ENCODE assay signal across 32 cellular contexts in the genomic region with DNA sequence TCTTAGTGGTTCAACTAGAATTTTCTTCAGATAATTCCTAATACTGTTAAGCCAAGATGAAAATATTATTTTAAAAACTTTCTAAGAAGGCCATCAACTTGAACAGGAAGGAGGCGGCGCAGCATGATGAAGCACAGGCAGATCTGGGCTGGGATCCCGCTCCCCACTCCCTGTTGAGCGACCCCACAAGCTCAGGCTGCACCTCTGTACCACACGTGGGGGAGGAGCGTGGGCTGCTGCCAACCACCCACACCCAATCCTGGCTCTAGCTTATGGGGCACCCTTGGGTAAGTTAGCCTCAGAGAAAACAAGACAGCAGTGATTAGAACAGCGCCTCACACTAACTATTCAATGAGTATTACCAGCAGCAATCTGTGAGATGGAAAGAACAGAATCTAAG. TPM values are rescaled to one million over a fixed set of nuclear protein-coding genes. Genes with fewer than 3 reads are reported as not detected.
A peak's percentile ranks its signal among the peaks of the same experiment; 100 is the strongest.
DNase-seq lines count a peak whose midpoint lies in the region; ATAC-seq, FAIRE-seq and TF ChIP-seq lines count a peak whose summit lies in the region.
"Had no signal": no experiment of that assay in that cellular context is flagged by ENCODE, and none has a peak within 500 bp of the region (broad histone marks: within the 10 kb centered on the region; RNA-seq: fewer than 3 reads in every experiment).

No MANE protein-coding gene starts in this region.

- no peaks in the 10 kb centered on the region for H3K9me3 Mint-ChIP-seq in osteocyte (ENCODE audit: unreplicated experiment)
- H3K9me3 Mint-ChIP-seq: effector memory CD8-positive, alpha-beta T cell had no signal

- H3K27me3 ChIP-seq in breast epithelium: no peaks in the 10 kb centered on the region
- H3K27me3 ChIP-seq: gastrocnemius medialis, tibial nerve had no signal

- peaks cover 32% of the 10 kb centered on the region for H3K36me3 Mint-ChIP-seq in osteocyte (ENCODE audit: unreplicated experiment)

- intact Hi-C loops in breast epithelium (cut with DNase I; ENCODE audit: low total_unique reads): loop anchor here (5.0 to 10.0 kb wide), 2 partner anchors 114 to 1641 kb away; partner anchors contain the start of gene CRY1

- peaks cover 14% of the 10 kb centered on the region for H3K4me1 ChIP-seq in A549
- peaks cover 7% of the 10 kb centered on the region; the same call in 1 of the 2 replicates for H3K4me1 ChIP-seq in HEK293 (ENCODE audit: control insufficient read depth, insufficient read depth, low read length)
- peaks cover 5% of the 10 kb centered on the region in 2 donors for H3K4me1 ChIP-seq in breast epithelium

- H3K27me3 Mint-ChIP-seq in osteocyte (ENCODE audit: unreplicated experiment): no peaks in the 10 kb centered on the region
- H3K27me3 Mint-ChIP-seq: effector memory CD8-positive, alpha-beta T cell; naive B cell had no signal

- TF ChIP-seq POLR2A in A549 (IDR thresholded peaks at IDR 0.05; ENCODE audit: low read length) (no peak), breast epithelium (IDR thresholded peaks at IDR 0.05) (no peak)

- no peak overlapping the region for H3K27ac ChIP-seq in A549
- H3K27ac ChIP-seq in HEK293 (ENCODE audit: extremely low read depth, low read depth, low read length): no peak overlapping the region
- H3K27ac ChIP-seq in breast epithelium: peak overlapping the region; percentile 57 to 73
- H3K27ac ChIP-seq: C4-2B, gastrocnemius medialis, psoas muscle, VCaP had no signal

- DNase-seq in A549 (ENCODE audit: low read depth in 1 of 2, low spot score in 1 of 2) (no peak), breast epithelium (ENCODE audit: low spot score in 2 of 2) (no peak), osteocyte (ENCODE audit: extremely low spot score, unreplicated experiment) (no peak), C1 segment of cervical spinal cord (lab: John Stamatoyannopoulos, UW) (no peak), T-helper 1 cell (no peak)
- DNase-seq: activated CD4-positive, alpha-beta T cell treated with anti-CD3 and anti-CD28 coated beads for 48 hours; activated naive CD4-positive, alpha-beta T cell; activated T-cell treated with anti-CD3 and anti-CD28 coated beads, Interleukin-2, amount 50 U/mL, for 4 hours; Calu3; cortex of kidney; effector memory CD8-positive, alpha-beta T cell; gastrocnemius medialis; HCEC 1CT; hippocampal formation; KG1; mesendoderm; MM.1S; naive B cell; NCI-H1417 treated with DMSO at 0.1 percent for 48 hours; nucleus accumbens; psoas muscle; RPMI8226; small intestine; stimulated activated CD4-positive, alpha-beta T cell treated with anti-CD3 and anti-CD28 coated beads, Interleukin-1b, Interleukin-23, amount 100 ng/mL, for 48 hours had no signal

- CTCF ChIA-PET in A549 (lab: Yijun Ruan, JAX): interaction anchor here (1.1 to 3.4 kb wide), 2 partner anchors 11 to 16 kb away, joined by 3 to 8 read pairs; no protein-coding TSS in a partner anchor
- CTCF ChIA-PET in HEK293 (lab: Yijun Ruan, JAX): interaction anchor here (1.3 kb wide), 1 partner anchor 111 kb away, joined by 4 read pairs; no protein-coding TSS in a partner anchor

- H3K9me3 ChIP-seq in A549 (no peaks in the 10 kb centered on the region), HEK293 (ENCODE audit: control insufficient read depth, insufficient read depth, low read depth, low read length) (no peaks in the 10 kb centered on the region), breast epithelium (no peaks in the 10 kb centered on the region)
- H3K9me3 ChIP-seq: gastrocnemius medialis, psoas muscle, tibial nerve had no signal

- FAIRE-seq in A549 (lab: Jason Lieb, UNC): no peak
- FAIRE-seq: bronchial epithelial cell, GM18507, small intestine had no signal

- H3K36me3 ChIP-seq in HEK293 (ENCODE audit: control insufficient read depth in 2 of 2, insufficient read depth in 1 of 2, low read length in 2 of 2): peaks cover 11 to 35% of the 10 kb centered on the region in 2 experiments
- H3K36me3 ChIP-seq in breast epithelium: no peaks in the 10 kb centered on the region

- no peak for TF ChIP-seq CTCF in A549 (IDR thresholded peaks at IDR 0.05)
- no peak for TF ChIP-seq CTCF in HEK293 (tag by site-specific recombination; IDR thresholded peaks at IDR 0.05)
- TF ChIP-seq CTCF in breast epithelium (IDR thresholded peaks at IDR 0.05): no peak
- TF ChIP-seq CTCF in osteocyte (IDR thresholded peaks at IDR 0.05): no peak

- POLR2A ChIA-PET in A549 (lab: Yijun Ruan, JAX): no interaction called here
- POLR2A ChIA-PET in HEK293 (lab: Yijun Ruan, JAX): interaction anchor here (0.9 kb wide), 1 partner anchor 25 kb away, joined by 4 read pairs; the partner anchor contains the start of gene TMEM263

- H3K4me1 Mint-ChIP-seq in osteocyte (ENCODE audit: unreplicated experiment): peaks cover 36% of the 10 kb centered on the region

- H3K4me3 ChIP-seq in A549 (no peak overlapping the region), HEK293 (ENCODE audit: low read depth, low read length) (no peak overlapping the region), breast epithelium (no peak overlapping the region)
- H3K4me3 ChIP-seq: gastrocnemius medialis, psoas muscle, tibial nerve had no signal

- no peak overlapping the region for H3K4me2 ChIP-seq in A549

- 91% methylated on average over 7 of the region's 7 CpGs for WGBS in A549 (ENCODE audit: missing lambda C conversion rate)

- ATAC-seq in A549 (peak; percentile 24 to 44; a peak in 2 of 6 replicates), GM19324 (IDR thresholded peaks at IDR 0.05; ENCODE audit: low FRiP score, unreplicated experiment) (no peak)
- ATAC-seq: activated T-cell treated with anti-CD3 and anti-CD28 coated beads, Interleukin-2, amount 50 U/mL, for 4 hours; effector memory CD8-positive, alpha-beta T cell; esophagus mucosa; gastrocnemius medialis; psoas muscle had no signal

- TF ChIP-seq RAD21 in A549 (conservative IDR thresholded peaks at IDR 0.05 in 1 of 2, IDR thresholded peaks at IDR 0.05 in 1 of 2): no peak

- TF ChIP-seq EP300 in A549 (IDR thresholded peaks at IDR 0.05): no peak

- H3K4me3 Mint-ChIP-seq in osteocyte (ENCODE audit: unreplicated experiment): no peak overlapping the region
- H3K4me3 Mint-ChIP-seq: activated T-cell treated with anti-CD3 and anti-CD28 coated beads, Interleukin-2, amount 50 U/mL, for 4 hours; effector memory CD8-positive, alpha-beta T cell; naive B cell had no signal

- peak overlapping the region; percentile 68 for H3K27ac Mint-ChIP-seq in osteocyte (ENCODE audit: unreplicated experiment)
- H3K27ac Mint-ChIP-seq: effector memory CD8-positive, alpha-beta T cell; naive B cell had no signal

TF ChIP-seq in A549, 52 proteins besides CTCF, POLR2A, EP300 and RAD21:
- TF ChIP-seq HOXB5 (CRISPR knock-in tag; IDR thresholded peaks at IDR 0.05): no peak

TF ChIP-seq in HEK293, 187 proteins besides CTCF, POLR2A, EP300 and RAD21:
- TF ChIP-seq ZFHX2 (tag by site-specific recombination; conservative IDR thresholded peaks at IDR 0.05): peak; percentile 89
- peak; percentile 52 for TF ChIP-seq EGR2 (tag by site-specific recombination; IDR thresholded peaks at IDR 0.05; ENCODE audit: low read depth)
- TF ChIP-seq IKZF3 (tag by site-specific recombination; IDR thresholded peaks at IDR 0.05): no peak
- TF ChIP-seq ZBTB11 (tag by site-specific recombination; conservative IDR thresholded peaks at IDR 0.05; ENCODE audit: low read depth): no peak

RNA-seq across cellular contexts. Expression of gene MTERF2, which starts 6.0 kb away (rescaled TPM):
- polyA plus RNA-seq in A549 (2011; rRNA removed): 10.6 and 13.9 TPM in 2 replicates
- polyA plus RNA-seq in A549 (2012; cell fraction: cytosol; rRNA removed): 4.6 and 5.5 TPM in 2 replicates
- polyA plus RNA-seq in A549 (2012; cell fraction: nucleus; rRNA removed): 4.0 and 6.6 TPM in 2 replicates
- polyA plus RNA-seq in A549 (2017; fragmentation: RNase III; extraction: RNeasy Plus Mini Kit Qiagen cat#74134 plus additional on column Dnase treatment): 11.7 to 14.5 TPM (median 12.2 TPM) in 3 replicates
- 3.8 and 4.6 TPM in 2 replicates for polyA minus RNA-seq in A549 (2011; rRNA and poly(A)+ RNA removed)
- 10 to 100 TPM; 13.6 to 32.8 (median 18.0) TPM for total RNA-seq in breast epithelium
- total RNA-seq in osteocyte: 12.1 and 12.5 TPM in 2 replicates

RNA-seq across cellular contexts. Expression of gene TMEM263, which starts 25.2 kb away (rescaled TPM):
- polyA plus RNA-seq in A549 (2011; rRNA removed) (35.9 and 45.6 TPM in 2 replicates), A549 (2017; fragmentation: RNase III; extraction: RNeasy Plus Mini Kit Qiagen cat#74134 plus additional on column Dnase treatment) (31.9 to 33.7 TPM (median 33.4 TPM) in 3 replicates)
- 7.7 and 10.6 TPM in 2 replicates for polyA plus RNA-seq in A549 (2012; cell fraction: cytosol; rRNA removed)
- 5.6 and 5.9 TPM in 2 replicates for polyA plus RNA-seq in A549 (2012; cell fraction: nucleus; rRNA removed)
- polyA minus RNA-seq in A549 (2011; rRNA and poly(A)+ RNA removed): 25.8 and 31.7 TPM in 2 replicates
- total RNA-seq in breast epithelium (10 to 100 TPM; 28.8 to 44.2 (median 37.0) TPM), osteocyte (96.1 and 105 TPM in 2 replicates)

Comparison
In these comparisons a context has a peak if more than half of its experiments do, and no peak if none do; other contexts are left out.
1. H3K27ac ChIP-seq: peak in breast epithelium (2 of 2); none in A549 (0 of 2) and HEK293 (single experiment).